Comparison of ENCODE assay signal across 19 cellular contexts in the genomic region with DNA sequence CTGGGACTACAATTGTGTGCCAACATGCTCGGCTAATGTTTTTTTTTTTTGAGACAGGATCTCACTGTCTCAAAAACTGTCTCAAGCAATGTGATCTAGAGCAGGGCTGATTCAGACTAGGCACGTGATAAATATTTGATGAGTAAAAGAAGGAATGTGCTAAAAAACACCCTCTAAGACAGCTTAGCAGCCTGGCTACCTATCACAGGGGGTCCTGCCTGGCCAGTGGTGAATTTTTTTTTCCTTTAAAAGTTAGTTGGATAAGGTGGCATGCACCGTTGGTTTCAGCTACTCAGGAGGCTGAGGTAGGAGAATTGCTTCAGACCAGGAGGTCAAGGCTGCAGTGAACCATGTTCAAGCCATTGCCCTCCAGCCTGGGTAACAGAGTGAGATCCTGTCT. TPM values are rescaled to one million over a fixed set of nuclear protein-coding genes. Genes with fewer than 3 reads are reported as not detected.
A peak's percentile ranks its signal among the peaks of the same experiment; 100 is the strongest.
DNase-seq lines count a peak whose midpoint lies in the region; ATAC-seq and TF ChIP-seq lines count a peak whose summit lies in the region.
"Had no signal": no experiment of that assay in that cellular context is flagged by ENCODE, and none has a peak within 500 bp of the region (broad histone marks: within the 10 kb centered on the region; RNA-seq: fewer than 3 reads in every experiment).

No MANE protein-coding gene starts in this region.

- no peak overlapping the region for H3K4me2 ChIP-seq in GM23338
- H3K4me2 ChIP-seq: smooth muscle cell had no signal

- H3K9me2 ChIP-seq in GM23338 (ENCODE audit: insufficient read depth): no peaks in the 10 kb centered on the region

- H3K4me3 Mint-ChIP-seq in GM23338: no peak overlapping the region
- H3K4me3 Mint-ChIP-seq: CD14-positive monocyte; central memory CD8-positive, alpha-beta T cell; effector memory CD8-positive, alpha-beta T cell had no signal

- H3K4me1 Mint-ChIP-seq in GM23338: 0 out of 3 replicates have a peak, but pooled peaks cover 3% of the 10 kb centered on the region
- H3K4me1 Mint-ChIP-seq: CD14-positive monocyte; central memory CD8-positive, alpha-beta T cell had no signal

- ATAC-seq in GM23338 (no peak), GM21786 (IDR thresholded peaks at IDR 0.05; ENCODE audit: unreplicated experiment) (no peak)
- ATAC-seq: effector memory CD8-positive, alpha-beta T cell; HCT116 had no signal

- DNase-seq in GM23338 (ENCODE audit: low spot score) (no peak), amniotic epithelial cell (ENCODE audit: low read depth) (peak; percentile 59), glomerular visceral epithelial cell (ENCODE audit: extremely low spot score) (peak; percentile 68), occipital lobe (lab: John Stamatoyannopoulos, UW) (no peak), SKM-1 treated with dmso at 0.1 percent for 144 hours (lab: John Stamatoyannopoulos, UW; ENCODE audit: unreplicated experiment) (no peak)
- no peak for DNase-seq in activated CD4-positive, alpha-beta T cell treated with anti-CD3 and anti-CD28 coated beads, Interleukin-2, amount 50 U/mL, for 48 hours
- DNase-seq: activated CD4-positive, CD25-positive, alpha-beta regulatory T cell; DMS79 treated with DMSO at 0.1 percent for 48 hours; effector memory CD8-positive, alpha-beta T cell; NCI-H1436; NCI-H446; SIG-M5 had no signal

- H3K27ac Mint-ChIP-seq in GM23338: no peak overlapping the region
- H3K27ac Mint-ChIP-seq: CD14-positive monocyte; effector memory CD8-positive, alpha-beta T cell had no signal

- no peak for TF ChIP-seq CTCF in GM23338 (conservative IDR thresholded peaks at IDR 0.05; ENCODE audit: low read depth in 2 of 2)

- H3K27me3 Mint-ChIP-seq in GM23338 (ENCODE audit: insufficient read depth, low read depth, poor library complexity): peaks cover 7% of the 10 kb centered on the region

- H3K27me3 ChIP-seq in GM23338 (ENCODE audit: insufficient read depth): no peaks in the 10 kb centered on the region

- no peaks in the 10 kb centered on the region for H3K36me3 ChIP-seq in GM23338 (ENCODE audit: insufficient read depth)
- H3K36me3 ChIP-seq: tibial artery had no signal

- no peaks in the 10 kb centered on the region for H3K36me3 Mint-ChIP-seq in GM23338 (ENCODE audit: low read depth)
- H3K36me3 Mint-ChIP-seq: CD14-positive monocyte had no signal

- H3K27ac ChIP-seq in GM23338 (ENCODE audit: low read depth): no peak overlapping the region
- H3K27ac ChIP-seq: parathyroid adenoma, tibial artery had no signal

- no peaks in the 10 kb centered on the region for H4K20me1 ChIP-seq in GM23338 (replicated peaks; ENCODE audit: insufficient read depth)

- H3K79me2 ChIP-seq in GM23338 (replicated peaks; ENCODE audit: insufficient read depth): no peaks in the 10 kb centered on the region
- H3K79me2 ChIP-seq: parathyroid adenoma had no signal

- no peak overlapping the region for H3K4me3 ChIP-seq in GM23338
- H3K4me3 ChIP-seq: smooth muscle cell, tibial artery had no signal

- 0 out of 2 replicates have a peak, but pooled peaks cover under 1% of the 10 kb centered on the region for H3F3A ChIP-seq in GM23338 (replicated peaks; ENCODE audit: low read depth)

- H2AFZ ChIP-seq in GM23338: 0 out of 2 replicates have a peak overlapping the region, but pooled peaks have one; percentile 7
- H2AFZ ChIP-seq: parathyroid adenoma had no signal

- H3K4me1 ChIP-seq in GM23338 (ENCODE audit: insufficient read depth): no peaks in the 10 kb centered on the region
- H3K4me1 ChIP-seq: parathyroid adenoma, tibial artery had no signal

- no peaks in the 10 kb centered on the region for H3K9me3 Mint-ChIP-seq in GM23338
- H3K9me3 Mint-ChIP-seq: central memory CD8-positive, alpha-beta T cell; effector memory CD8-positive, alpha-beta T cell had no signal

TF ChIP-seq in GM23338, 12 proteins besides CTCF, POLR2A, EP300 and RAD21 (continues in another document):
- TF ChIP-seq NANOG (IDR thresholded peaks at IDR 0.05; ENCODE audit: borderline replicate concordance) (no peak), STAT1 (IDR thresholded peaks at IDR 0.05; ENCODE audit: unreplicated experiment) (no peak), EZH2phosphoT487 (IDR thresholded peaks at IDR 0.05; ENCODE audit: unreplicated experiment) (no peak), ZNF331 (CRISPR knock-in tag; IDR thresholded peaks at IDR 0.05; ENCODE audit: low read depth) (no peak), POLR2AphosphoS5 (IDR thresholded peaks at IDR 0.05; ENCODE audit: low read depth) (no peak), JUNB (IDR thresholded peaks at IDR 0.05; ENCODE audit: unreplicated experiment) (no peak), EZH2 (IDR thresholded peaks at IDR 0.05; ENCODE audit: low read depth, unreplicated experiment) (no peak)
- TF ChIP-seq, protein P1, sequence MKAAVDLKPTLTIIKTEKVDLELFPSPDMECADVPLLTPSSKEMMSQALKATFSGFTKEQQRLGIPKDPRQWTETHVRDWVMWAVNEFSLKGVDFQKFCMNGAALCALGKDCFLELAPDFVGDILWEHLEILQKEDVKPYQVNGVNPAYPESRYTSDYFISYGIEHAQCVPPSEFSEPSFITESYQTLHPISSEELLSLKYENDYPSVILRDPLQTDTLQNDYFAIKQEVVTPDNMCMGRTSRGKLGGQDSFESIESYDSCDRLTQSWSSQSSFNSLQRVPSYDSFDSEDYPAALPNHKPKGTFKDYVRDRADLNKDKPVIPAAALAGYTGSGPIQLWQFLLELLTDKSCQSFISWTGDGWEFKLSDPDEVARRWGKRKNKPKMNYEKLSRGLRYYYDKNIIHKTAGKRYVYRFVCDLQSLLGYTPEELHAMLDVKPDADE (IDR thresholded peaks at IDR 0.05): no peak
- TF ChIP-seq, protein P2, sequence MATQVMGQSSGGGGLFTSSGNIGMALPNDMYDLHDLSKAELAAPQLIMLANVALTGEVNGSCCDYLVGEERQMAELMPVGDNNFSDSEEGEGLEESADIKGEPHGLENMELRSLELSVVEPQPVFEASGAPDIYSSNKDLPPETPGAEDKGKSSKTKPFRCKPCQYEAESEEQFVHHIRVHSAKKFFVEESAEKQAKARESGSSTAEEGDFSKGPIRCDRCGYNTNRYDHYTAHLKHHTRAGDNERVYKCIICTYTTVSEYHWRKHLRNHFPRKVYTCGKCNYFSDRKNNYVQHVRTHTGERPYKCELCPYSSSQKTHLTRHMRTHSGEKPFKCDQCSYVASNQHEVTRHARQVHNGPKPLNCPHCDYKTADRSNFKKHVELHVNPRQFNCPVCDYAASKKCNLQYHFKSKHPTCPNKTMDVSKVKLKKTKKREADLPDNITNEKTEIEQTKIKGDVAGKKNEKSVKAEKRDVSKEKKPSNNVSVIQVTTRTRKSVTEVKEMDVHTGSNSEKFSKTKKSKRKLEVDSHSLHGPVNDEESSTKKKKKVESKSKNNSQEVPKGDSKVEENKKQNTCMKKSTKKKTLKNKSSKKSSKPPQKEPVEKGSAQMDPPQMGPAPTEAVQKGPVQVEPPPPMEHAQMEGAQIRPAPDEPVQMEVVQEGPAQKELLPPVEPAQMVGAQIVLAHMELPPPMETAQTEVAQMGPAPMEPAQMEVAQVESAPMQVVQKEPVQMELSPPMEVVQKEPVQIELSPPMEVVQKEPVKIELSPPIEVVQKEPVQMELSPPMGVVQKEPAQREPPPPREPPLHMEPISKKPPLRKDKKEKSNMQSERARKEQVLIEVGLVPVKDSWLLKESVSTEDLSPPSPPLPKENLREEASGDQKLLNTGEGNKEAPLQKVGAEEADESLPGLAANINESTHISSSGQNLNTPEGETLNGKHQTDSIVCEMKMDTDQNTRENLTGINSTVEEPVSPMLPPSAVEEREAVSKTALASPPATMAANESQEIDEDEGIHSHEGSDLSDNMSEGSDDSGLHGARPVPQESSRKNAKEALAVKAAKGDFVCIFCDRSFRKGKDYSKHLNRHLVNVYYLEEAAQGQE (IDR thresholded peaks at IDR 0.05; ENCODE audit: unreplicated experiment): no peak

RNA-seq across cellular contexts. Expression of a gene that starts 14.8 kb away (rescaled TPM):
- total RNA-seq in GM23338 (2014; rRNA removed; shearing (Covaris generic)): 44.4 and 52.2 TPM in 2 replicates
- 59.7 and 76.5 TPM in 2 replicates for polyA plus RNA-seq in GM23338 (2016; fragmentation: Nextera tagmentation; extraction: Ambion mirVana)
- 38.8 TPM for total RNA-seq in occipital lobe

RNA-seq across cellular contexts. Expression of a gene that starts 39.3 kb away (rescaled TPM):
- total RNA-seq in GM23338 (2014; rRNA removed; shearing (Covaris generic)): 7.6 and 14.8 TPM in 2 replicates
- polyA plus RNA-seq in GM23338 (2016; fragmentation: Nextera tagmentation; extraction: Ambion mirVana): 6.1 and 6.2 TPM in 2 replicates
- 6.9 TPM for total RNA-seq in occipital lobe

Comparison
In these comparisons a context has a peak if more than half of its experiments do, and no peak if none do; other contexts are left out.
1. DNase-seq: peak in amniotic epithelial cell (single experiment) and glomerular visceral epithelial cell (single experiment); none in GM23338 (single experiment), occipital lobe (single experiment), activated CD4-positive, alpha-beta T cell treated with anti-CD3 and anti-CD28 coated beads, Interleukin-2, amount 50 U/mL, for 48 hours (0 of 2) and SKM-1 treated with dmso at 0.1 percent for 144 hours (single experiment).